Comparison of ENCODE assay signal across 8 cellular contexts in the genomic region with DNA sequence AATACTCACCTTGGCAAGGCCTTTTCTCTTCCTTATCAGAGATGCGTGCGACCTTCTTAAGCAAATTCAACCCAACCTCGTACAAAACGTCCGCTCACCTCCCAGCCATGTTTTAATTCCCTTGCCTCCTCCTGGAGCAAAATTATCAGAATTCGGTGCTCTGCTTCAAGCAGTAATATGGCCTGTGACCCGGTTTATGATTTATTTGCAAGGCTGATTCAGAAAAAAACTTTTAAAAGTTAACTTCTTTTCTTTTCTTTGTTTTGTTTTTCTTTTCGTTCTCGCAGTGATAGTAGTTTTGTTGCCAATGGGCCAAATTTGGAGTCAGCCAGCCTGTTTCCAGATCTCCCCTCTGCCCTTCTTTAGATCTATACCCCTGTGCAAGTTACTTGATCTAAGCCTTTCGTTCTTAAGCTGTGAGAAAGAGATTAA. TPM values are rescaled to one million over a fixed set of nuclear protein-coding genes. Genes with fewer than 3 reads are reported as not detected.
A peak's percentile ranks its signal among the peaks of the same experiment; 100 is the strongest.
DNase-seq lines count a peak whose midpoint lies in the region; ATAC-seq and TF ChIP-seq lines count a peak whose summit lies in the region.

PHLPP2 (minus strand) TSS at position 382 of the 432 bp plus-strand sequence. CDS start 9,906 bp downstream, outside the sequence.

- no peaks in the 10 kb centered on the region for H3K36me3 Mint-ChIP-seq in mesothelial cell of epicardium

- H3K27ac Mint-ChIP-seq in mesothelial cell of epicardium: peak within 1 kb of the TSS; percentile 85

- H3K36me3 ChIP-seq in heart right ventricle (peaks cover 0 to 5% (median 0%) of the 10 kb centered on the region in 9 donors), urinary bladder (ENCODE audit: insufficient read depth) (no peaks in the 10 kb centered on the region)

- peak within 1 kb of the TSS; percentile 40 to 87 (median 83) for H3K4me3 ChIP-seq in heart right ventricle
- peak within 1 kb of the TSS; percentile 50 to 79 for H3K4me3 ChIP-seq in cardiac fibroblast (replicated peaks in 1 of 2; ENCODE audit: low read depth in 2 of 2, low read length in 2 of 2)
- H3K4me3 ChIP-seq in urinary bladder (ENCODE audit: low read depth, low read length): peak within 1 kb of the TSS; percentile 85

- H3K9me3 Mint-ChIP-seq in mesothelial cell of epicardium: no peaks in the 10 kb centered on the region

- ATAC-seq in heart right ventricle (peak in 1 of 8 donors; percentile 7), left ventricle myocardium superior (no peak), HG03439 (IDR thresholded peaks at IDR 0.05; ENCODE audit: unreplicated experiment) (no peak)

- H3K27ac ChIP-seq in heart right ventricle: peak within 1 kb of the TSS; percentile 50 to 94 (median 86)
- peak within 1 kb of the TSS; percentile 80 for H3K27ac ChIP-seq in urinary bladder (ENCODE audit: low read depth)

- WGBS in heart right ventricle, 2 donors: 30 to 33% methylated on average over 10 of the region's 10 CpGs
- 18% methylated on average over 10 of the region's 10 CpGs for WGBS in urinary bladder

- peaks cover 20% of the 10 kb centered on the region for H3K4me1 Mint-ChIP-seq in mesothelial cell of epicardium

- H3K27me3 ChIP-seq in heart right ventricle: peaks cover 0 to 14% (median 0%) of the 10 kb centered on the region in 7 donors

- H3K4me3 Mint-ChIP-seq in mesothelial cell of epicardium: peak within 1 kb of the TSS; percentile 79

- peaks cover 4% of the 10 kb centered on the region for H3K27me3 Mint-ChIP-seq in mesothelial cell of epicardium (ENCODE audit: low read depth)

- no peak for DNase-seq in heart right ventricle
- no peak for DNase-seq in left ventricle myocardium superior
- no peak for DNase-seq in cardiac fibroblast (ENCODE audit: low read depth in 2 of 2)
- no peak for DNase-seq in mesothelial cell of epicardium (ENCODE audit: low spot score in 2 of 2, unreplicated experiment in 2 of 2)
- DNase-seq in NCI-H2081 (lab: John Stamatoyannopoulos, UW): no peak
- no peak for DNase-seq in NCI-H1092 treated with DMSO at 0.1 percent for 48 hours (lab: John Stamatoyannopoulos, UW)

- TF ChIP-seq CTCF in heart right ventricle (IDR thresholded peaks at IDR 0.05): no peak
- no peak for TF ChIP-seq CTCF in cardiac fibroblast (IDR thresholded peaks at IDR 0.05; ENCODE audit: low read depth, low read length)
- TF ChIP-seq CTCF in mesothelial cell of epicardium (IDR thresholded peaks at IDR 0.05; ENCODE audit: unreplicated experiment): no peak

- no peaks in the 10 kb centered on the region for H3K9me3 ChIP-seq in heart right ventricle

- peaks cover 2 to 37% (median 28%) of the 10 kb centered on the region in 9 donors for H3K4me1 ChIP-seq in heart right ventricle
- no peaks in the 10 kb centered on the region for H3K4me1 ChIP-seq in urinary bladder (ENCODE audit: insufficient read depth)

- intact Hi-C loops in heart right ventricle (cut with DNase I): loop anchor here in 1 of 10 donors (5.0 kb wide), 1 partner anchor 168 kb away; no protein-coding TSS in a partner anchor
- intact Hi-C loops in left ventricle myocardium superior (cut with micrococcal nuclease): no loop called here

RNA-seq across cellular contexts. Expression of gene PHLPP2, which starts in this region (rescaled TPM):
- 1 to 10 TPM; 1.9 to 5.3 (median 3.4) TPM for total RNA-seq in heart right ventricle
- polyA plus RNA-seq in heart right ventricle: 1 to 10 TPM in 1 of 2 donors, under 1 TPM in 1; 0.77 to 1.7 TPM
- 3.4 TPM for total RNA-seq in left ventricle myocardium superior
- total RNA-seq in mesothelial cell of epicardium: 18.2 to 19.0 TPM (median 18.6 TPM) in 3 replicates
- total RNA-seq in urinary bladder: 10.5 TPM
- 4.2 TPM for polyA plus RNA-seq in urinary bladder
